In genomic region chr15:94327356-94327936, GRCh38 we compare ENCODE assay signal across 9 cellular contexts.
DNase-seq lines count a peak whose midpoint lies in the region; ATAC-seq and TF ChIP-seq lines count a peak whose summit lies in the region.
"Had no signal": no experiment of that assay in that cellular context is flagged by ENCODE, and none has a peak within 500 bp of the region (broad histone marks: within the 10 kb centered on the region; RNA-seq: fewer than 3 reads in every experiment).

No MANE protein-coding gene starts in this region.

- H3K9me2 ChIP-seq in PC-9 (ENCODE audit: insufficient read depth), result no peaks in the 10 kb centered on the region

- CTCF ChIA-PET in PC-9 (lab: Charles Lee), result no interaction called here

- H3K4me1 ChIP-seq in DND-41 (ENCODE audit: insufficient read depth, low read length) (peaks cover 3% of the 10 kb centered on the region), PC-9 (replicated peaks; ENCODE audit: insufficient read depth) (no peaks in the 10 kb centered on the region)

- H3K36me3 ChIP-seq in DND-41 (ENCODE audit: insufficient read depth, low read length) (no peaks in the 10 kb centered on the region), PC-9 (ENCODE audit: low read depth) (no peaks in the 10 kb centered on the region)
- H3K36me3 ChIP-seq: SJCRH30 had no signal

- no peak overlapping the region for H2AFZ ChIP-seq in DND-41 (ENCODE audit: low read depth, low read length)
- H2AFZ ChIP-seq in PC-9, result no peak overlapping the region

- POLR2A ChIA-PET in PC-9 (lab: Charles Lee; ENCODE audit: unreplicated experiment), result no interaction called here

- TF ChIP-seq CTCF in DND-41 (IDR thresholded peaks at IDR 0.05; ENCODE audit: borderline replicate concordance, extremely low read depth, low read length, poor library complexity, severe bottlenecking), result peak; percentile 69
- TF ChIP-seq CTCF in HFFc6 (IDR thresholded peaks at IDR 0.05), result peak; percentile 84
- TF ChIP-seq CTCF in PC-9 (conservative IDR thresholded peaks at IDR 0.05), result peak; percentile 78
- peak; percentile 77 for TF ChIP-seq CTCF in retinal pigment epithelial cell (conservative IDR thresholded peaks at IDR 0.05; ENCODE audit: low read depth, low read length)
- no peak for TF ChIP-seq CTCF in lower leg skin (IDR thresholded peaks at IDR 0.05)

- H3K4me1 Mint-ChIP-seq in HFFc6 (ENCODE audit: low read depth), result peaks cover 2% of the 10 kb centered on the region; the same call in 1 of the 2 replicates

- DNase-seq in DND-41 (no peak), HFFc6 (peak; percentile 44), PC-9 (peak in 1 of 2 experiments; percentile 3), fibroblast of gingiva (ENCODE audit: low read depth) (peak; percentile 22), retinal pigment epithelial cell (ENCODE audit: low read depth) (no peak), T-helper 1 cell (no peak), lower leg skin (ENCODE audit: low spot score in 2 of 2) (no peak)
- DNase-seq in activated naive CD4-positive, alpha-beta T cell treated with anti-CD3 and anti-CD28 coated beads, Interleukin-2, amount 50 U/mL, for 72 hours (ENCODE audit: low spot score in 2 of 2), result no peak

- H3K27ac ChIP-seq in DND-41 (ENCODE audit: low read length), result no peak overlapping the region
- H3K27ac ChIP-seq in PC-9, result no peak overlapping the region
- H3K27ac ChIP-seq: SJCRH30 had no signal

- H3K27me3 ChIP-seq in DND-41 (ENCODE audit: insufficient read depth, low read length, poor library complexity) (no peaks in the 10 kb centered on the region), PC-9 (ENCODE audit: insufficient read depth, low read depth) (no peaks in the 10 kb centered on the region)
- H3K27me3 ChIP-seq: SJCRH30 had no signal

- no TSS peak for BruUV-seq in PC-9 (replicated peaks; lab: Mats Ljungman, UMichigan)

- peak; percentile 41; the same call in 1 of the 3 replicates for ATAC-seq in DND-41 (ENCODE audit: insufficient read depth, low read depth)
- no peak for ATAC-seq in activated naive CD4-positive, alpha-beta T cell treated with anti-CD3 and anti-CD28 coated beads, Interleukin-2, amount 50 U/mL, for 72 hours

- no peaks in the 10 kb centered on the region for H4K20me1 ChIP-seq in DND-41 (ENCODE audit: insufficient read depth, low read length)
- H4K20me1 ChIP-seq in PC-9 (ENCODE audit: insufficient read depth), result no peaks in the 10 kb centered on the region

- intact Hi-C loops in PC-9 (cut with micrococcal nuclease; ENCODE audit: unreplicated experiment) (no loop called here), lower leg skin (cut with DNase I; ENCODE audit: low total_unique reads) (no loop called here)

- no peaks in the 10 kb centered on the region for H3F3A ChIP-seq in PC-9 (ENCODE audit: insufficient read depth, low read depth)

- no peaks in the 10 kb centered on the region for H3K27me3 Mint-ChIP-seq in HFFc6 (ENCODE audit: insufficient read depth)

- H3K9me3 ChIP-seq in DND-41 (ENCODE audit: insufficient read depth, low read length, severe bottlenecking) (no peaks in the 10 kb centered on the region), PC-9 (ENCODE audit: insufficient read depth, low read depth) (no peaks in the 10 kb centered on the region)
- H3K9me3 ChIP-seq: SJCRH30 had no signal

- H3K36me3 Mint-ChIP-seq in HFFc6 (ENCODE audit: low read depth), result no peaks in the 10 kb centered on the region
- H3K36me3 Mint-ChIP-seq in activated naive CD4-positive, alpha-beta T cell treated with anti-CD3 and anti-CD28 coated beads, Interleukin-2, amount 50 U/mL, for 72 hours, result peaks cover 0 to 5% of the 10 kb centered on the region in 2 donors

- H3K4me3 Mint-ChIP-seq in HFFc6, result no peak overlapping the region

- 76 to 80% methylated on average over 2 of the region's 2 CpGs for WGBS in lower leg skin, 2 donors

- H3K9ac ChIP-seq in DND-41 (ENCODE audit: low read depth, low read length), result no peak overlapping the region

- no peak for TF ChIP-seq POLR2A in lower leg skin (IDR thresholded peaks at IDR 0.05)

- H3K79me2 ChIP-seq in DND-41 (ENCODE audit: insufficient read depth, low read length), result no peaks in the 10 kb centered on the region
- no peaks in the 10 kb centered on the region for H3K79me2 ChIP-seq in PC-9 (ENCODE audit: low read depth)

- H3K9me3 Mint-ChIP-seq in HFFc6, result no peaks in the 10 kb centered on the region
- H3K9me3 Mint-ChIP-seq in activated naive CD4-positive, alpha-beta T cell treated with anti-CD3 and anti-CD28 coated beads, Interleukin-2, amount 50 U/mL, for 72 hours, result no peaks in the 10 kb centered on the region

- H3K27ac Mint-ChIP-seq in HFFc6, result no peak overlapping the region
- no peak overlapping the region for H3K27ac Mint-ChIP-seq in activated naive CD4-positive, alpha-beta T cell treated with anti-CD3 and anti-CD28 coated beads, Interleukin-2, amount 50 U/mL, for 72 hours

- H3K4me3 ChIP-seq in DND-41 (ENCODE audit: low read depth in 1 of 2, low read length in 2 of 2) (no peak overlapping the region), PC-9 (no peak overlapping the region), retinal pigment epithelial cell (ENCODE audit: low read length) (no peak overlapping the region), lower leg skin (ENCODE audit: low read depth, poor library complexity, severe bottlenecking) (no peak overlapping the region)
- H3K4me3 ChIP-seq: SJCRH30 had no signal

- H3K4me2 ChIP-seq in DND-41 (ENCODE audit: insufficient read depth, low read length) (no peak overlapping the region), PC-9 (no peak overlapping the region)

Comparison
In these comparisons a context has a peak if more than half of its experiments do, and no peak if none do; other contexts are left out.
1. DNase-seq: peak in HFFc6 (single experiment) and fibroblast of gingiva (single experiment); none in DND-41 (single experiment), retinal pigment epithelial cell (single experiment), activated naive CD4-positive, alpha-beta T cell treated with anti-CD3 and anti-CD28 coated beads, Interleukin-2, amount 50 U/mL, for 72 hours (0 of 2), T-helper 1 cell (0 of 5) and lower leg skin (0 of 2).
2. CTCF ChIP-seq: peak in DND-41 (single experiment), HFFc6 (single experiment), PC-9 (single experiment) and retinal pigment epithelial cell (single experiment); none in lower leg skin (0 of 3).